ENCODE assay signal across 8 cellular contexts in the genomic region with DNA sequence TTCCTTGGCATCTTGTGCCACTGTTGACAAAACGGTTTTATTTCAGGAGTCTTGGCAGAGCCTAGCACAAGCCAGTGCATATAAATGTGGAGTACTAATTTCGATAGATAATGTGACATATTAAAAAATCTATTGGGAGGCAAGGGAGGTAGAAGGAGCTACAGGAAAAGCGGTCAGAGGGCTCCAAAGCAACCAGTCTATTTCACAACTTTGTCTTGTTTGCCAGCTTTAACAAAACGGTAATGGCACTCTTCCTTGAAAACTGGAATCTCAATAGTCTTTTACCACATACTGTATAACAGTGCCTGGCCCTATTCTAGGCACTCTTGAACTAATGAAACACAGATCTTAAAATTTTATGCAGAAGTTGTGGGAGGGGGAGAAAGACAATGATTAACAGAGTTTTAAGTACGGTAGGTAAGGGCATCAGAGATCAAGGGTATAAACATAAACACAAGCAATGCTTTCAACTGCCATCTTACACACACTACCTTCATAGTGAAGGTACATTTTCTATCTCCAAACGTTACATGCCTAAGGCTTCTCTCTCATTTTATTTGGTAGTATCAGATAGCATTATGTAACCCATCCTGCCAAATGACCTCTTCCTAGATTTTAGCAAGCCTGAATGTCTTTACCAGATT. TPM values are rescaled to one million over a fixed set of nuclear protein-coding genes. Genes with fewer than 3 reads are reported as not detected.
DNase-seq lines count a peak whose midpoint lies in the region; ATAC-seq and TF ChIP-seq lines count a peak whose summit lies in the region.

No MANE protein-coding gene starts in this region.

- H3K27me3 Mint-ChIP-seq in progenitor cell of endocrine pancreas, result no peaks in the 10 kb centered on the region

- DNase-seq in progenitor cell of endocrine pancreas (ENCODE audit: low spot score, unreplicated experiment) (no peak), NCI-H2227 (lab: John Stamatoyannopoulos, UW; ENCODE audit: unreplicated experiment) (no peak)
- no peak for DNase-seq in activated CD4-positive, CD25-positive, alpha-beta regulatory T cell (lab: John Stamatoyannopoulos, UW)

- peaks cover 0 to 2% of the 10 kb centered on the region in 2 donors for H3K36me3 ChIP-seq in esophagus (ENCODE audit: control insufficient read depth in 2 of 2, insufficient read depth in 2 of 2, low read length in 1 of 2)

- peaks cover 17% of the 10 kb centered on the region for H3K4me1 Mint-ChIP-seq in progenitor cell of endocrine pancreas (ENCODE audit: low read depth)

- WGBS in esophagus, 2 donors, result 6 to 9% methylated on average over 6 of the region's 6 CpGs

- no peak overlapping the region for H3K27ac ChIP-seq in esophagus (ENCODE audit: low read depth in 2 of 2, low read length in 1 of 2)

- peaks cover 0 to 5% of the 10 kb centered on the region in 2 donors for H3K4me1 ChIP-seq in esophagus (ENCODE audit: control insufficient read depth in 2 of 2, insufficient read depth in 2 of 2, low read length in 1 of 2)

- H3K36me3 Mint-ChIP-seq in progenitor cell of endocrine pancreas (ENCODE audit: insufficient read depth), result peaks cover 21% of the 10 kb centered on the region

- H3K27ac Mint-ChIP-seq in progenitor cell of endocrine pancreas, result peak overlapping the region; percentile 88

- H3K9me3 ChIP-seq in esophagus (ENCODE audit: control insufficient read depth in 2 of 2, insufficient read depth in 1 of 2, low read depth in 1 of 2, low read length in 1 of 2), result no peaks in the 10 kb centered on the region

- H3K4me3 Mint-ChIP-seq in progenitor cell of endocrine pancreas (ENCODE audit: low read depth), result peak overlapping the region; percentile 95

- ATAC-seq in HG02840 (IDR thresholded peaks at IDR 0.05; ENCODE audit: low FRiP score, unreplicated experiment) (no peak), GM18868 (IDR thresholded peaks at IDR 0.05; ENCODE audit: unreplicated experiment) (no peak)

- no peaks in the 10 kb centered on the region for H3K9me3 Mint-ChIP-seq in progenitor cell of endocrine pancreas (ENCODE audit: low read depth)

- TF ChIP-seq CTCF in GM12875 (IDR thresholded peaks at IDR 0.05; ENCODE audit: borderline replicate concordance, insufficient read depth, low read depth, low read length), result no peak
- TF ChIP-seq CTCF in progenitor cell of endocrine pancreas (IDR thresholded peaks at IDR 0.05; ENCODE audit: unreplicated experiment), result no peak

- peak overlapping the region; percentile 59 for H3K4me3 ChIP-seq in GM12875 (ENCODE audit: low read depth, low read length)
- peak overlapping the region; percentile 11 to 93 for H3K4me3 ChIP-seq in esophagus (ENCODE audit: low read depth in 1 of 2, low read length in 2 of 2)

- H3K27me3 ChIP-seq in esophagus (ENCODE audit: control insufficient read depth in 1 of 2, insufficient read depth in 2 of 2, low read length in 2 of 2), result no peaks in the 10 kb centered on the region

TF ChIP-seq in PFSK-1, 5 proteins besides CTCF, POLR2A, EP300 and RAD21:
- TF ChIP-seq FOXP2 (optimal IDR thresholded peaks at IDR 0.05; ENCODE audit: borderline replicate concordance, extremely low read depth, extremely low read length, insufficient read depth) (no peak), POLR2AphosphoS5 (IDR thresholded peaks at IDR 0.05; ENCODE audit: low read depth, low read length) (peak; percentile 49; the same call in 1 of the 2 replicates)

RNA-seq across cellular contexts. Expression of a gene that starts 33.5 kb away (rescaled TPM):
- polyA plus RNA-seq in PFSK-1 (2012; ENCODE audit: insufficient read length, low read depth), result 123 TPM
- 10 to 100 TPM; 34.2 to 56.3 TPM for polyA plus RNA-seq in esophagus
- total RNA-seq in progenitor cell of endocrine pancreas, result 127 and 136 TPM in 2 replicates
